Comparison of ENCODE assay signal across 17 cellular contexts in genomic region chr13:20428666-20429644, GRCh38.
DNase-seq lines count a peak whose midpoint lies in the region; TF ChIP-seq lines count a peak whose summit lies in the region.
"Had no signal": no experiment of that assay in that cellular context is flagged by ENCODE, and none has a peak within 500 bp of the region (broad histone marks: within the 10 kb centered on the region; RNA-seq: fewer than 3 reads in every experiment).

No MANE protein-coding gene starts in this region.

- no peak overlapping the region for H3K4me3 ChIP-seq in fibroblast of lung (replicated peaks in 1 of 4; ENCODE audit: control extremely low read depth in 1 of 4, insufficient read depth in 1 of 4, low read depth in 3 of 4, low read length in 4 of 4)
- no peak overlapping the region for H3K4me3 ChIP-seq in Peyer's patch
- H3K4me3 ChIP-seq: neural progenitor cell, thoracic aorta had no signal

- H3K27me3 ChIP-seq in fibroblast of lung (ENCODE audit: control insufficient read depth, insufficient read depth, low read length) (no peaks in the 10 kb centered on the region), Peyer's patch (no peaks in the 10 kb centered on the region)
- H3K27me3 ChIP-seq: neural progenitor cell had no signal

- no peaks in the 10 kb centered on the region for H4K20me1 ChIP-seq in fibroblast of lung (ENCODE audit: control insufficient read depth, extremely low read depth, insufficient read depth, low read length)

- H3K36me3 ChIP-seq in fibroblast of lung (ENCODE audit: control insufficient read depth, insufficient read depth, low read length) (no peaks in the 10 kb centered on the region), Peyer's patch (peaks cover 0 to 70% (median 0%) of the 10 kb centered on the region in 3 donors)
- H3K36me3 ChIP-seq: neural progenitor cell had no signal

- H3K4me1 ChIP-seq in fibroblast of lung (ENCODE audit: control insufficient read depth, extremely low read depth, insufficient read depth, low read length) (no peaks in the 10 kb centered on the region), Peyer's patch (no peaks in the 10 kb centered on the region)

- H3K4me3 Mint-ChIP-seq in activated naive CD8-positive, alpha-beta T cell = no peak overlapping the region
- H3K4me3 Mint-ChIP-seq: neural progenitor cell had no signal

- H3K27ac ChIP-seq in fibroblast of lung (ENCODE audit: insufficient read depth, low read length) (no peak overlapping the region), Peyer's patch (no peak overlapping the region)
- H3K27ac ChIP-seq: neural progenitor cell, thoracic aorta had no signal

- H3K9me3 Mint-ChIP-seq in activated naive CD8-positive, alpha-beta T cell (ENCODE audit: low read depth) = no peaks in the 10 kb centered on the region
- H3K9me3 Mint-ChIP-seq: neural progenitor cell had no signal

- peak; percentile 29 for DNase-seq in stimulated activated CD4-positive, alpha-beta T cell treated with anti-CD3 and anti-CD28 coated beads, Interleukin-4, amount 100 ng/mL, for 24 hours
- DNase-seq in stimulated activated CD4-positive, alpha-beta T cell treated with anti-CD3 and anti-CD28 coated beads, Interleukin-4, amount 100 ng/mL, for 1 hour = no peak
- DNase-seq in fibroblast of lung (ENCODE audit: low read depth in 2 of 2) = peak in 1 of 2 donors; percentile 85
- DNase-seq in T1000 (lab: John Stamatoyannopoulos, UW) = no peak
- DNase-seq in Peyer's patch = no peak
- no peak for DNase-seq in NCI-H1105 treated with DMSO at 0.1 percent for 48 hours (lab: John Stamatoyannopoulos, UW)
- DNase-seq: activated CD8-positive, alpha-beta memory T cell treated with anti-CD3 and anti-CD28 coated beads for 24 hours; activated gamma-delta T cell; left cardiac atrium; MM.1S; NCI-H187 treated with DMSO at 0.1 percent for 48 hours; NCI-H524; OCI-M1; SK-N-SH had no signal

- TF ChIP-seq POLR2A in Peyer's patch (IDR thresholded peaks at IDR 0.05) = no peak

- no peak overlapping the region for H3K9ac ChIP-seq in fibroblast of lung (ENCODE audit: insufficient read depth, low read length)
- H3K9ac ChIP-seq: neural progenitor cell, SK-N-SH had no signal

- peak overlapping the region; percentile 3 for H3K4me2 ChIP-seq in fibroblast of lung (ENCODE audit: extremely low read depth, insufficient read depth, low read length)
- H3K4me2 ChIP-seq: neural progenitor cell, SK-N-SH had no signal

- H3K4me1 Mint-ChIP-seq in activated naive CD8-positive, alpha-beta T cell (ENCODE audit: low read depth) = peaks cover 13% of the 10 kb centered on the region

- peak overlapping the region; percentile 28 for H3K27ac Mint-ChIP-seq in activated naive CD8-positive, alpha-beta T cell
- H3K27ac Mint-ChIP-seq: neural progenitor cell had no signal

- no peak for TF ChIP-seq CTCF in fibroblast of lung (conservative IDR thresholded peaks at IDR 0.05 in 1 of 2, IDR thresholded peaks at IDR 0.05 in 1 of 2; ENCODE audit: low read depth in 1 of 2, low read length in 2 of 2)
- TF ChIP-seq CTCF in Peyer's patch (IDR thresholded peaks at IDR 0.05) = no peak

- no peaks in the 10 kb centered on the region for H3K79me2 ChIP-seq in fibroblast of lung (ENCODE audit: control insufficient read depth, insufficient read depth, low read length)

- peaks cover 15% of the 10 kb centered on the region for H3K36me3 Mint-ChIP-seq in activated naive CD8-positive, alpha-beta T cell
- H3K36me3 Mint-ChIP-seq: neural progenitor cell had no signal

- H2AFZ ChIP-seq in fibroblast of lung (ENCODE audit: low read length) = no peak overlapping the region
- H2AFZ ChIP-seq: neural progenitor cell had no signal

- no peaks in the 10 kb centered on the region for H3K9me3 ChIP-seq in fibroblast of lung (ENCODE audit: control insufficient read depth, insufficient read depth, low read depth, low read length)
- no peaks in the 10 kb centered on the region for H3K9me3 ChIP-seq in Peyer's patch
- H3K9me3 ChIP-seq: SK-N-SH, thoracic aorta had no signal

- H3K27me3 Mint-ChIP-seq in activated naive CD8-positive, alpha-beta T cell = no peaks in the 10 kb centered on the region
